Comparison of ENCODE assay signal across 37 cellular contexts in genomic region chr2:239066597-239066996, GRCh38.
"Had no signal": no experiment of that assay in that cellular context is flagged by ENCODE, and none has a peak within 500 bp of the region (broad histone marks: within the 10 kb centered on the region; RNA-seq: fewer than 3 reads in every experiment).

No MANE protein-coding gene starts in this region.

- H3K27me3 Mint-ChIP-seq: activated B cell treated with CpG ODN at 0.5 μM for 24 hours; activated CD4-positive, alpha-beta memory T cell treated with anti-CD3 and anti-CD28 coated beads for 36 hours; activated CD4-positive, alpha-beta T cell treated with anti-CD3 and anti-CD28 coated beads, Interleukin-2, amount 10 ng/mL, durations not matched to agents 24 days and 14 days; activated CD8-positive, alpha-beta T cell treated with anti-CD3 and anti-CD28 coated beads for 36 hours; activated naive CD8-positive, alpha-beta T cell treated with anti-CD3 and anti-CD28 coated beads for 36 hours; activated T-helper 17 cell treated with anti-CD3 and anti-CD28 coated beads, Interleukin-2, amount 50 U/mL, for 72 hours had no signal

- DNase-seq: activated B cell treated with CpG ODN at 0.5 μM for 24 hours; activated CD4-positive, alpha-beta memory T cell treated with anti-CD3 and anti-CD28 coated beads for 36 hours; activated CD4-positive, alpha-beta T cell treated with anti-CD3 and anti-CD28 coated beads for 4 hours; activated CD4-positive, alpha-beta T cell treated with anti-CD3 and anti-CD28 coated beads, Interleukin-2, amount 10 ng/mL, durations not matched to agents 24 days and 14 days; activated CD4-positive, alpha-beta T cell treated with anti-CD3 and anti-CD28 coated beads, Interleukin-2, amount 50 U/mL, for 1 hour; activated CD4-positive, alpha-beta T cell treated with anti-CD3 and anti-CD28 coated beads, Interleukin-2, amount 50 U/mL, for 4 hours; activated CD4-positive, CD25-positive, alpha-beta regulatory T cell treated with anti-CD3 and anti-CD28 coated beads, Interleukin-2, amount 50 U/mL, for 72 hours; activated CD8-positive, alpha-beta memory T cell treated with anti-CD3 and anti-CD28 coated beads, Interleukin-2, amount 50 U/mL, for 4 hours; activated CD8-positive, alpha-beta T cell treated with anti-CD3 and anti-CD28 coated beads for 36 hours; activated effector memory CD4-positive, alpha-beta T cell treated with anti-CD3 and anti-CD28 coated beads, Interleukin-2, amount 50 U/mL, for 16 hours; activated gamma-delta T cell treated with Interleukin-2 at 50 U/mL for 16 hours; activated naive CD4-positive, alpha-beta T cell; activated naive CD4-positive, alpha-beta T cell treated with anti-CD3 and anti-CD28 coated beads for 36 hours; activated naive CD4-positive, alpha-beta T cell treated with anti-CD3 and anti-CD28 coated beads, Interleukin-2, amount 50 U/mL, for 16 hours; activated naive CD8-positive, alpha-beta T cell treated with anti-CD3 and anti-CD28 coated beads for 36 hours; activated T-cell treated with anti-CD3 and anti-CD28 coated beads for 4 hours; activated T-cell treated with anti-CD3 and anti-CD28 coated beads, Interleukin-2, amount 50 U/mL, for 1 hour; activated T-cell treated with anti-CD3 and anti-CD28 coated beads, Interleukin-2, amount 50 U/mL, for 4 hours; activated T-cell treated with anti-CD3 and anti-CD28 coated beads, Interleukin-2, amount 50 U/mL, for 72 hours; adrenal gland; amniotic stem cell; aorta; body of pancreas; brain microvascular endothelial cell; central memory CD4-positive, alpha-beta T cell; T-helper 1 cell; T-helper 2 cell; T-helper 9 cell had no signal

- ATAC-seq: activated CD8-positive, alpha-beta T cell treated with anti-CD3 and anti-CD28 coated beads for 36 hours; activated naive CD4-positive, alpha-beta T cell treated with anti-CD3 and anti-CD28 coated beads, Interleukin-2, amount 50 U/mL, for 72 hours; activated T-cell treated with anti-CD3 and anti-CD28 coated beads, Interleukin-2, amount 50 U/mL, for 4 hours; activated T-cell treated with anti-CD3 and anti-CD28 coated beads, Interleukin-2, amount 50 U/mL, for 72 hours; activated T-helper 17 cell treated with anti-CD3 and anti-CD28 coated beads, Interleukin-2, amount 50 U/mL, for 72 hours; body of pancreas had no signal

- H3K9me3 ChIP-seq: adrenal gland, body of pancreas, breast epithelium had no signal

- H3K4me3 ChIP-seq: adrenal gland, body of pancreas, breast epithelium had no signal

- H3K27me3 ChIP-seq: adrenal gland, body of pancreas, brain microvascular endothelial cell, breast epithelium had no signal

- H3K27ac Mint-ChIP-seq: activated B cell treated with CpG ODN at 0.5 μM for 24 hours; activated CD4-positive, alpha-beta memory T cell treated with anti-CD3 and anti-CD28 coated beads for 36 hours; activated CD8-positive, alpha-beta T cell treated with anti-CD3 and anti-CD28 coated beads for 36 hours; activated naive CD4-positive, alpha-beta T cell treated with anti-CD3 and anti-CD28 coated beads for 36 hours; activated naive CD8-positive, alpha-beta T cell treated with anti-CD3 and anti-CD28 coated beads for 36 hours; activated T-cell treated with anti-CD3 and anti-CD28 coated beads, Interleukin-2, amount 50 U/mL, for 72 hours; activated T-helper 17 cell treated with anti-CD3 and anti-CD28 coated beads, Interleukin-2, amount 50 U/mL, for 72 hours; T-helper 1 cell treated with Interleukin-12 subunit alpha and Interleukin-12 subunit beta and Interleukin-4 antibody, amounts not matched to agents 30 μg/mL and 1 μg/mL, for 36 hours; T-helper 2 cell treated with Interferon-gamma antibody and Interleukin-4, amounts not matched to agents 5 μg/mL and 100 μg/mL, for 36 hours had no signal

- H3K4me3 Mint-ChIP-seq: activated B cell treated with CpG ODN at 0.5 μM for 24 hours; activated CD4-positive, alpha-beta memory T cell treated with anti-CD3 and anti-CD28 coated beads for 36 hours; activated CD4-positive, alpha-beta T cell treated with anti-CD3 and anti-CD28 coated beads, Interleukin-2, amount 10 ng/mL, durations not matched to agents 24 days and 14 days; activated CD8-positive, alpha-beta T cell treated with anti-CD3 and anti-CD28 coated beads for 36 hours; activated naive CD4-positive, alpha-beta T cell treated with anti-CD3 and anti-CD28 coated beads for 36 hours; activated naive CD8-positive, alpha-beta T cell treated with anti-CD3 and anti-CD28 coated beads for 36 hours; activated T-cell treated with anti-CD3 and anti-CD28 coated beads, Interleukin-2, amount 50 U/mL, for 4 hours; activated T-cell treated with anti-CD3 and anti-CD28 coated beads, Interleukin-2, amount 50 U/mL, for 72 hours; activated T-helper 1 cell treated with anti-CD3 and anti-CD28 coated beads, Interleukin-12 subunit alpha, Interleukin-12 subunit beta, Interleukin-2, Interleukin-4 antibody, amounts not matched to agents 30 ng/mL and 10 ng/mL and 1 ng/mL, durations not matched to agents 14 hours and 24 hours and 36 hours; activated T-helper 17 cell treated with anti-CD3 and anti-CD28 coated beads, Interleukin-2, amount 50 U/mL, for 72 hours; T-helper 1 cell treated with Interleukin-12 subunit alpha and Interleukin-12 subunit beta and Interleukin-4 antibody, amounts not matched to agents 30 μg/mL and 1 μg/mL, for 36 hours; T-helper 2 cell treated with Interferon-gamma antibody and Interleukin-4, amounts not matched to agents 5 μg/mL and 100 μg/mL, for 36 hours had no signal

- FAIRE-seq: astrocyte, TTC549 had no signal

- H3K9me3 Mint-ChIP-seq: activated B cell treated with CpG ODN at 0.5 μM for 24 hours; activated CD4-positive, alpha-beta memory T cell treated with anti-CD3 and anti-CD28 coated beads for 36 hours; activated CD4-positive, alpha-beta T cell treated with anti-CD3 and anti-CD28 coated beads, Interleukin-2, amount 10 ng/mL, durations not matched to agents 24 days and 14 days; activated CD8-positive, alpha-beta T cell treated with anti-CD3 and anti-CD28 coated beads for 36 hours; activated naive CD4-positive, alpha-beta T cell treated with anti-CD3 and anti-CD28 coated beads for 36 hours; activated naive CD4-positive, alpha-beta T cell treated with anti-CD3 and anti-CD28 coated beads, Interleukin-2, amount 50 U/mL, for 72 hours; activated naive CD8-positive, alpha-beta T cell treated with anti-CD3 and anti-CD28 coated beads for 36 hours; activated T-cell treated with anti-CD3 and anti-CD28 coated beads, Interleukin-2, amount 50 U/mL, for 4 hours; activated T-cell treated with anti-CD3 and anti-CD28 coated beads, Interleukin-2, amount 50 U/mL, for 72 hours; activated T-helper 1 cell treated with anti-CD3 and anti-CD28 coated beads, Interleukin-12 subunit alpha, Interleukin-12 subunit beta, Interleukin-2, Interleukin-4 antibody, amounts not matched to agents 30 ng/mL and 10 ng/mL and 1 ng/mL, durations not matched to agents 14 hours and 24 hours and 36 hours; activated T-helper 17 cell treated with anti-CD3 and anti-CD28 coated beads, Interleukin-2, amount 50 U/mL, for 72 hours; T-helper 1 cell treated with Interleukin-12 subunit alpha and Interleukin-12 subunit beta and Interleukin-4 antibody, amounts not matched to agents 30 μg/mL and 1 μg/mL, for 36 hours; T-helper 2 cell treated with Interferon-gamma antibody and Interleukin-4, amounts not matched to agents 5 μg/mL and 100 μg/mL, for 36 hours had no signal

- H3K4me1 Mint-ChIP-seq: activated B cell treated with CpG ODN at 0.5 μM for 24 hours; activated naive CD8-positive, alpha-beta T cell treated with anti-CD3 and anti-CD28 coated beads for 36 hours; activated T-helper 17 cell treated with anti-CD3 and anti-CD28 coated beads, Interleukin-2, amount 50 U/mL, for 72 hours had no signal

- H3K27ac ChIP-seq: adrenal gland, body of pancreas, brain microvascular endothelial cell, breast epithelium, VCaP had no signal

- H3K4me1 ChIP-seq: body of pancreas, breast epithelium had no signal
